ENCODE assay signal across 8 cellular contexts in genomic region chr1:212035835-212036605, GRCh38. TPM values are rescaled to one million over a fixed set of nuclear protein-coding genes. Genes with fewer than 3 reads are reported as not detected.
DNase-seq lines count a peak whose midpoint lies in the region; ATAC-seq, FAIRE-seq and TF ChIP-seq lines count a peak whose summit lies in the region.

No MANE protein-coding gene starts in this region.

- intact Hi-C loops in activated CD8-positive, alpha-beta T cell treated with anti-CD3 and anti-CD28 coated beads for 36 hours (cut with micrococcal nuclease): loop anchor here (2.0 to 10.0 kb wide), 3 partner anchors 101 to 355 kb away; partner anchors contain the start of gene LPGAT1
- intact Hi-C loops in kidney (cut with DNase I): no loop called here

- peaks cover 0 to 4% (median 0%) of the 10 kb centered on the region in 11 experiments; a peak in 1 of 22 replicates for H3K9me3 ChIP-seq in BLaER1 treated with 17β-estradiol and CSF1 and Interleukin-3, amounts not matched to agents 10 nM and 100 nM (replicated peaks in 1 of 11)
- no peaks in the 10 kb centered on the region for H3K9me3 ChIP-seq in kidney (ENCODE audit: control insufficient read depth in 1 of 2, low read length in 2 of 2)
- no peaks in the 10 kb centered on the region for H3K9me3 ChIP-seq in tibial nerve

- peak; percentile 16 for ATAC-seq in GM18909 (IDR thresholded peaks at IDR 0.05; ENCODE audit: poor library complexity, unreplicated experiment)
- peak; percentile 11 for ATAC-seq in HG03135 (IDR thresholded peaks at IDR 0.05; ENCODE audit: unreplicated experiment)
- ATAC-seq in activated CD8-positive, alpha-beta T cell treated with anti-CD3 and anti-CD28 coated beads for 36 hours: peak; percentile 12

- no peak for FAIRE-seq in kidney (lab: Jason Lieb, UNC)

- CTCF ChIA-PET in activated CD8-positive, alpha-beta T cell treated with anti-CD3 and anti-CD28 coated beads for 36 hours (lab: Charles Lee): interaction anchor here (0.6 to 8.2 kb wide), 48 partner anchors 8 to 572 kb away, joined by 3 to 97 read pairs (median 6); partner anchors contain the start of genes NEK2, PPP2R5A and SLC30A1

- H3K27ac Mint-ChIP-seq in activated CD8-positive, alpha-beta T cell treated with anti-CD3 and anti-CD28 coated beads for 36 hours: peak overlapping the region; percentile 100

- H3K27me3 ChIP-seq in BLaER1 treated with 17β-estradiol and CSF1 and Interleukin-3, amounts not matched to agents 10 nM and 100 nM: no peaks in the 10 kb centered on the region
- H3K27me3 ChIP-seq in tibial nerve: no peaks in the 10 kb centered on the region

- H4K20me1 ChIP-seq in BLaER1 treated with 17β-estradiol and CSF1 and Interleukin-3, amounts not matched to agents 10 nM and 100 nM: peaks cover 0 to 62% (median 37%) of the 10 kb centered on the region in 11 experiments; a peak in 15 of 22 replicates

- H3K4me3 ChIP-seq in BLaER1 treated with 17β-estradiol and CSF1 and Interleukin-3, amounts not matched to agents 10 nM and 100 nM: peak overlapping the region; percentile 71 to 90 (median 84)
- H3K4me3 ChIP-seq in kidney (ENCODE audit: low read length in 2 of 2) (peak overlapping the region; percentile 85 to 87), tibial nerve (peak overlapping the region; percentile 47 to 73 (median 63))

- TF ChIP-seq POLR2A in tibial nerve (IDR thresholded peaks at IDR 0.05): no peak

- H3K4me1 ChIP-seq in BLaER1 treated with 17β-estradiol and CSF1 and Interleukin-3, amounts not matched to agents 10 nM and 100 nM: peaks cover 53 to 78% (median 65%) of the 10 kb centered on the region in 10 experiments
- H3K4me1 ChIP-seq in kidney (ENCODE audit: control insufficient read depth in 1 of 2, insufficient read depth in 1 of 2, low read depth in 1 of 2, low read length in 2 of 2) (peaks cover 0 to 7% of the 10 kb centered on the region in 2 donors), tibial nerve (peaks cover 0 to 33% (median 13%) of the 10 kb centered on the region in 4 donors)

- H3K27me3 Mint-ChIP-seq in activated CD8-positive, alpha-beta T cell treated with anti-CD3 and anti-CD28 coated beads for 36 hours: peaks cover 1% of the 10 kb centered on the region

- H3K4me3 Mint-ChIP-seq in activated CD8-positive, alpha-beta T cell treated with anti-CD3 and anti-CD28 coated beads for 36 hours: peak overlapping the region; percentile 97

- H3K27ac ChIP-seq in BLaER1 treated with 17β-estradiol and CSF1 and Interleukin-3, amounts not matched to agents 10 nM and 100 nM: peak overlapping the region in 10 of 11 experiments; percentile 48 to 93 (median 90); a peak in 20 of 22 replicates
- H3K27ac ChIP-seq in kidney (ENCODE audit: low read depth in 2 of 2, low read length in 2 of 2) (no peak overlapping the region), tibial nerve (peak overlapping the region in 3 of 4 donors; percentile 62 to 94 (median 88))

- 0 to 1% methylated on average over 32 of the region's 32 CpGs for WGBS in tibial nerve, 2 donors

- no peak for TF ChIP-seq CTCF in activated CD8-positive, alpha-beta T cell treated with anti-CD3 and anti-CD28 coated beads for 36 hours (IDR thresholded peaks at IDR 0.05)
- TF ChIP-seq CTCF in kidney (IDR thresholded peaks at IDR 0.05; ENCODE audit: borderline replicate concordance, extremely low read depth, insufficient read depth) (no peak), tibial nerve (IDR thresholded peaks at IDR 0.05) (no peak)

- TF ChIP-seq EP300 in tibial nerve (IDR thresholded peaks at IDR 0.05): no peak

- peaks cover 57% of the 10 kb centered on the region for H3K36me3 Mint-ChIP-seq in activated CD8-positive, alpha-beta T cell treated with anti-CD3 and anti-CD28 coated beads for 36 hours (ENCODE audit: low read depth)

- H3K9ac ChIP-seq in BLaER1 treated with 17β-estradiol and CSF1 and Interleukin-3, amounts not matched to agents 10 nM and 100 nM: peak overlapping the region; percentile 70 to 92 (median 87)
- H3K9ac ChIP-seq in kidney (ENCODE audit: low read length in 2 of 2): peak overlapping the region; percentile 17 to 61

- H3K9me3 Mint-ChIP-seq in activated CD8-positive, alpha-beta T cell treated with anti-CD3 and anti-CD28 coated beads for 36 hours: no peaks in the 10 kb centered on the region

- DNase-seq in activated CD8-positive, alpha-beta T cell treated with anti-CD3 and anti-CD28 coated beads for 36 hours: no peak
- DNase-seq in kidney (no peak), tibial nerve (ENCODE audit: low spot score in 2 of 2) (no peak), GM19238 (ENCODE audit: insufficient read length, low spot score) (no peak), HuH-7.5 (ENCODE audit: low spot score) (no peak)

- H3K36me3 ChIP-seq in BLaER1 treated with 17β-estradiol and CSF1 and Interleukin-3, amounts not matched to agents 10 nM and 100 nM: peaks cover 0 to 63% (median 31%) of the 10 kb centered on the region in 11 experiments; a peak in 15 of 22 replicates
- no peaks in the 10 kb centered on the region for H3K36me3 ChIP-seq in kidney (ENCODE audit: control insufficient read depth in 1 of 2, insufficient read depth in 2 of 2, low read length in 2 of 2)
- H3K36me3 ChIP-seq in tibial nerve: no peaks in the 10 kb centered on the region

- H3K4me2 ChIP-seq in BLaER1 treated with 17β-estradiol and CSF1 and Interleukin-3, amounts not matched to agents 10 nM and 100 nM: peak overlapping the region; percentile 74 to 97 (median 84)

- peaks cover 52% of the 10 kb centered on the region for H3K4me1 Mint-ChIP-seq in activated CD8-positive, alpha-beta T cell treated with anti-CD3 and anti-CD28 coated beads for 36 hours (ENCODE audit: low read depth)

- POLR2A ChIA-PET in activated CD8-positive, alpha-beta T cell treated with anti-CD3 and anti-CD28 coated beads for 36 hours (lab: Charles Lee): interaction anchor here (0.6 to 3.1 kb wide), 33 partner anchors 8 to 579 kb away, joined by 3 to 13 read pairs (median 3); partner anchors contain the start of genes ATF3 and NEK2

RNA-seq across cellular contexts. Expression of gene DTL, which starts 0.5 kb away (rescaled TPM):
- total RNA-seq in activated CD8-positive, alpha-beta T cell treated with anti-CD3 and anti-CD28 coated beads for 36 hours: 10 to 100 TPM; 92.0 to 95.9 TPM
- total RNA-seq in kidney (2.0 TPM), tibial nerve (under 1 TPM in 2 of 4 donors, not detected in 2; 0.21 to 0.90 TPM)
- not detected for polyA plus RNA-seq in kidney (ENCODE audit: insufficient read depth, low read depth, low replicate concordance)

RNA-seq across cellular contexts. Expression of gene INTS7, which starts 0.7 kb away (rescaled TPM):
- 10 to 100 TPM; 23.2 to 25.4 TPM for total RNA-seq in activated CD8-positive, alpha-beta T cell treated with anti-CD3 and anti-CD28 coated beads for 36 hours
- total RNA-seq in kidney (9.8 TPM), tibial nerve (10 to 100 TPM in 2 of 4 donors, 1 to 10 TPM in 2; 7.9 to 18.6 (median 9.6) TPM)
- polyA plus RNA-seq in kidney (ENCODE audit: insufficient read depth, low read depth, low replicate concordance): 5.1 TPM

Comparison
In these comparisons a context has a peak if more than half of its experiments do, and no peak if none do; other contexts are left out.
1. H3K27ac ChIP-seq: peak in BLaER1 treated with 17β-estradiol and CSF1 and Interleukin-3, amounts not matched to agents 10 nM and 100 nM (10 of 11) and tibial nerve (3 of 4); none in kidney (0 of 2).
2. RNA of gene DTL, which starts 0.5 kb away (total RNA-seq): 92.0 to 95.9 TPM in activated CD8-positive, alpha-beta T cell treated with anti-CD3 and anti-CD28 coated beads for 36 hours; 2.0 TPM in kidney (single experiment) and 0.21 to 0.90 TPM in tibial nerve; every median in the first group is over 10 times any median in the second.
3. Peak in every context shown above with its lines, with median percentiles within 50 percentile points of each other: H3K4me3 ChIP-seq and ATAC-seq.